In genomic region chr17:68897557-68897956, GRCh38 we compare ENCODE assay signal across 29 cellular contexts.
"Had no signal": no experiment of that assay in that cellular context is flagged by ENCODE, and none has a peak within 500 bp of the region (broad histone marks: within the 10 kb centered on the region; RNA-seq: fewer than 3 reads in every experiment).

No MANE protein-coding gene starts in this region.

- H3K27me3 Mint-ChIP-seq: stimulated activated naive CD8-positive, alpha-beta T cell treated with anti-CD3 and anti-CD28 coated beads, Interleukin-15, Interleukin-2, amounts not matched to agents 100 ng/mL and 50 ng/mL, for 24 hours; type B pancreatic cell had no signal

- ATAC-seq: stimulated activated effector memory CD8-positive, alpha-beta T cell treated with anti-CD3 and anti-CD28 coated beads, Interleukin-12 subunit alpha, Interleukin-12 subunit beta, amount 100 ng/mL, for 72 hours; stimulated activated memory B cell treated with anti-CD40 and anti-IgM and Interleukin-4, amounts not matched to agents 10 μg/mL and 1 μg/mL and 100 μg/mL, for 72 hours; stimulated activated naive B cell treated with anti-CD40 and anti-IgM and Interleukin-4, amounts not matched to agents 10 μg/mL and 1 μg/mL and 100 μg/mL, for 72 hours; stimulated activated naive CD8-positive, alpha-beta T cell treated with anti-CD3 and anti-CD28 coated beads, Interleukin-15, amount 100 ng/mL, for 72 hours; stimulated activated naive CD8-positive, alpha-beta T cell treated with anti-CD3 and anti-CD28 coated beads, Interleukin-15, Interleukin-2, amounts not matched to agents 100 U/mL and 50 U/mL, for 24 hours; upper lobe of right lung had no signal

- H3K4me3 Mint-ChIP-seq: stimulated activated effector memory CD8-positive, alpha-beta T cell treated with anti-CD3 and anti-CD28 coated beads, Interleukin-12 subunit alpha, Interleukin-12 subunit beta, amount 100 ng/mL, for 72 hours; stimulated activated memory B cell treated with anti-CD40 and anti-IgM and Interleukin-4, amounts not matched to agents 10 μg/mL and 1 μg/mL and 100 μg/mL, for 72 hours; stimulated activated naive B cell treated with anti-CD40 and anti-IgM and Interleukin-4, amounts not matched to agents 10 μg/mL and 1 μg/mL and 100 μg/mL, for 72 hours; stimulated activated naive CD8-positive, alpha-beta T cell treated with anti-CD3 and anti-CD28 coated beads, Interleukin-15, amount 100 ng/mL, for 72 hours; stimulated activated naive CD8-positive, alpha-beta T cell treated with anti-CD3 and anti-CD28 coated beads, Interleukin-15, Interleukin-2, amounts not matched to agents 100 ng/mL and 50 ng/mL, for 24 hours; type B pancreatic cell had no signal

- H3K9me3 ChIP-seq: suprapubic skin, testis, thyroid gland, transverse colon, upper lobe of left lung, upper lobe of right lung, vagina had no signal

- H3K27me3 ChIP-seq: stomach, suprapubic skin, testis, thyroid gland, tibial artery, tibial nerve, transverse colon, upper lobe of left lung, upper lobe of right lung, uterus, vagina had no signal

- H3K27ac ChIP-seq: stomach, suprapubic skin, testis, thoracic aorta, thyroid gland, tibial artery, tibial nerve, transverse colon, upper lobe of left lung, upper lobe of right lung, uterus, vagina had no signal

- H3K36me3 Mint-ChIP-seq: stimulated activated effector memory CD8-positive, alpha-beta T cell treated with anti-CD3 and anti-CD28 coated beads, Interleukin-12 subunit alpha, Interleukin-12 subunit beta, amount 100 ng/mL, for 72 hours; type B pancreatic cell had no signal

- DNase-seq: stimulated activated CD4-positive, alpha-beta T cell treated with anti-CD3 and anti-CD28 coated beads, Interleukin-2, amount 100 ng/mL, for 48 hours; stimulated activated CD4-positive, alpha-beta T cell treated with anti-CD3 and anti-CD28 coated beads, Interleukin-4, amount 100 ng/mL, for 1 hour; stimulated activated CD4-positive, alpha-beta T cell treated with anti-CD3 and anti-CD28 coated beads, Interleukin-4, amount 100 ng/mL, for 24 hours; stimulated activated CD4-positive, alpha-beta T cell treated with anti-CD3 and anti-CD28 coated beads, Interleukin-4, amount 100 ng/mL, for 4 hours; stimulated activated CD8-positive, alpha-beta memory T cell treated with anti-CD3 and anti-CD28 coated beads, Interleukin-4, amount 100 ng/mL, for 48 hours; stimulated activated naive B cell treated with anti-CD40 and anti-IgM and Interleukin-4, amounts not matched to agents 10 μg/mL and 1 μg/mL and 100 μg/mL, for 72 hours; stimulated activated naive CD4-positive, alpha-beta T cell; stimulated activated naive CD4-positive, alpha-beta T cell treated with Interleukin-2 at 50 U/mL for 16 hours; stimulated activated naive CD8-positive, alpha-beta T cell treated with anti-CD3 and anti-CD28 coated beads, Interleukin-15, amount 100 ng/mL, for 72 hours; stimulated activated naive CD8-positive, alpha-beta T cell treated with anti-CD3 and anti-CD28 coated beads, Interleukin-15, Interleukin-2, amounts not matched to agents 100 U/mL and 50 U/mL, for 24 hours; stomach; substantia nigra; testis; thyroid gland; tibial artery; transverse colon; trophoblast cell; upper lobe of left lung; upper lobe of right lung; uterus had no signal

- H3K4me3 ChIP-seq: stomach, suprapubic skin, testis, thoracic aorta, thyroid gland, tibial artery, tibial nerve, transverse colon, upper lobe of left lung, upper lobe of right lung, uterus, vagina had no signal

- H3K27ac Mint-ChIP-seq: stimulated activated effector memory CD8-positive, alpha-beta T cell treated with anti-CD3 and anti-CD28 coated beads, Interleukin-12 subunit alpha, Interleukin-12 subunit beta, amount 100 ng/mL, for 72 hours; stimulated activated memory B cell treated with anti-CD40 and anti-IgM and Interleukin-4, amounts not matched to agents 10 μg/mL and 1 μg/mL and 100 μg/mL, for 72 hours; stimulated activated naive B cell treated with anti-CD40 and anti-IgM and Interleukin-4, amounts not matched to agents 10 μg/mL and 1 μg/mL and 100 μg/mL, for 72 hours; stimulated activated naive CD8-positive, alpha-beta T cell treated with anti-CD3 and anti-CD28 coated beads, Interleukin-15, amount 100 ng/mL, for 72 hours; stimulated activated naive CD8-positive, alpha-beta T cell treated with anti-CD3 and anti-CD28 coated beads, Interleukin-15, Interleukin-2, amounts not matched to agents 100 ng/mL and 50 ng/mL, for 24 hours; type B pancreatic cell had no signal

- FAIRE-seq: urothelium cell line had no signal

- H3K36me3 ChIP-seq: stomach, suprapubic skin, thoracic aorta, thyroid gland, tibial artery, transverse colon, upper lobe of left lung, upper lobe of right lung, uterus had no signal

- H3K4me1 Mint-ChIP-seq: stimulated activated effector memory CD8-positive, alpha-beta T cell treated with anti-CD3 and anti-CD28 coated beads, Interleukin-12 subunit alpha, Interleukin-12 subunit beta, amount 100 ng/mL, for 72 hours; stimulated activated memory B cell treated with anti-CD40 and anti-IgM and Interleukin-4, amounts not matched to agents 10 μg/mL and 1 μg/mL and 100 μg/mL, for 72 hours; stimulated activated naive B cell treated with anti-CD40 and anti-IgM and Interleukin-4, amounts not matched to agents 10 μg/mL and 1 μg/mL and 100 μg/mL, for 72 hours; stimulated activated naive CD8-positive, alpha-beta T cell treated with anti-CD3 and anti-CD28 coated beads, Interleukin-15, amount 100 ng/mL, for 72 hours had no signal

- H3K4me1 ChIP-seq: stomach, suprapubic skin, testis, thyroid gland, tibial artery, tibial nerve, transverse colon, upper lobe of left lung, upper lobe of right lung, uterus, vagina had no signal
